In genomic region chr12:104805186-104805585, GRCh38 we compare ENCODE assay signal across 17 cellular contexts.
A peak's percentile ranks its signal among the peaks of the same experiment; 100 is the strongest.
DNase-seq lines count a peak whose midpoint lies in the region; ATAC-seq and TF ChIP-seq lines count a peak whose summit lies in the region.
"Had no signal": no experiment of that assay in that cellular context is flagged by ENCODE, and none has a peak within 500 bp of the region (broad histone marks: within the 10 kb centered on the region; RNA-seq: fewer than 3 reads in every experiment).

No MANE protein-coding gene starts in this region.

- H3K36me3 ChIP-seq in RWPE2 (ENCODE audit: low read depth) (no peaks in the 10 kb centered on the region), neural progenitor cell (no peaks in the 10 kb centered on the region)
- H3K36me3 ChIP-seq: ascending aorta had no signal

- no peaks in the 10 kb centered on the region for H3K36me3 Mint-ChIP-seq in neural progenitor cell
- H3K36me3 Mint-ChIP-seq: naive B cell had no signal

- H3K4me3 ChIP-seq in RWPE2 (ENCODE audit: severe bottlenecking) (no peak overlapping the region), neural progenitor cell (no peak overlapping the region)
- H3K4me3 ChIP-seq: ascending aorta had no signal

- no peak overlapping the region for H3K4me2 ChIP-seq in neural progenitor cell

- H3K9ac ChIP-seq in neural progenitor cell: no peak overlapping the region

- H4K20me1 ChIP-seq in neural progenitor cell (ENCODE audit: low read depth): no peaks in the 10 kb centered on the region

- H3K4me1 Mint-ChIP-seq in neural progenitor cell: no peaks in the 10 kb centered on the region
- H3K4me1 Mint-ChIP-seq: CD8-positive, alpha-beta memory T cell had no signal

- H3K9me3 Mint-ChIP-seq in neural progenitor cell: no peaks in the 10 kb centered on the region
- H3K9me3 Mint-ChIP-seq: activated T-helper 2 cell treated with anti-CD3 and anti-CD28 coated beads, Interferon-gamma antibody, Interleukin-2, Interleukin-4, amounts not matched to agents 10 μg/mL and 5 μg/mL and 100 μg/mL, durations not matched to agents 14 hours and 24 hours and 36 hours; T-helper 2 cell treated with Interferon-gamma antibody and Interleukin-4, amounts not matched to agents 5 μg/mL and 100 μg/mL, for 36 hours had no signal

- H3K27ac ChIP-seq in RWPE2 (ENCODE audit: poor library complexity, severe bottlenecking): no peak overlapping the region
- no peak overlapping the region for H3K27ac ChIP-seq in neural progenitor cell
- H3K27ac ChIP-seq: ascending aorta had no signal

- no peak overlapping the region for H3K4me3 Mint-ChIP-seq in neural progenitor cell
- H3K4me3 Mint-ChIP-seq: CD8-positive, alpha-beta memory T cell; naive B cell; T-helper 2 cell treated with Interferon-gamma antibody and Interleukin-4, amounts not matched to agents 5 μg/mL and 100 μg/mL, for 36 hours had no signal

- TF ChIP-seq CTCF in RWPE2 (IDR thresholded peaks at IDR 0.05; ENCODE audit: poor library complexity, severe bottlenecking) (no peak), neural progenitor cell (IDR thresholded peaks at IDR 0.05) (no peak)

- no peaks in the 10 kb centered on the region for H3F3A ChIP-seq in neural progenitor cell (ENCODE audit: low read depth)

- H3K27me3 Mint-ChIP-seq in neural progenitor cell (ENCODE audit: insufficient read depth, low read depth): no peaks in the 10 kb centered on the region
- H3K27me3 Mint-ChIP-seq: CD8-positive, alpha-beta memory T cell; naive B cell had no signal

- H3K9me3 ChIP-seq in RWPE2 (ENCODE audit: severe bottlenecking): no peaks in the 10 kb centered on the region
- H3K9me3 ChIP-seq in neural progenitor cell (ENCODE audit: low read depth): no peaks in the 10 kb centered on the region
- H3K9me3 ChIP-seq: ascending aorta had no signal

- ATAC-seq in RWPE2 (ENCODE audit: low read depth) (peak; percentile 88), sciatic nerve (peak; percentile 30), HG02623 (IDR thresholded peaks at IDR 0.05; ENCODE audit: unreplicated experiment) (no peak), GM21717 (IDR thresholded peaks at IDR 0.05; ENCODE audit: unreplicated experiment) (no peak), HG03135 (IDR thresholded peaks at IDR 0.05; ENCODE audit: unreplicated experiment) (no peak)
- ATAC-seq: left colon; stimulated activated naive CD8-positive, alpha-beta T cell treated with anti-CD3 and anti-CD28 coated beads, Interleukin-15, Interleukin-2, amounts not matched to agents 100 U/mL and 50 U/mL, for 24 hours had no signal

- no peaks in the 10 kb centered on the region for H3K79me2 ChIP-seq in neural progenitor cell (ENCODE audit: low read depth)

- DNase-seq in GM04503 (ENCODE audit: low read depth) (peak; percentile 37), RWPE2 (ENCODE audit: low spot score) (no peak), fibroblast of peridontal ligament (ENCODE audit: extremely low read depth) (peak; percentile 61), sciatic nerve (ENCODE audit: low spot score) (no peak), neural progenitor cell (ENCODE audit: low spot score) (no peak)
- DNase-seq: activated CD4-positive, alpha-beta T cell treated with anti-CD3 and anti-CD28 coated beads, Interleukin-2, amount 50 U/mL, for 4 hours; CD8-positive, alpha-beta memory T cell; left colon; MM.1S; naive B cell; stimulated activated naive CD8-positive, alpha-beta T cell treated with anti-CD3 and anti-CD28 coated beads, Interleukin-15, Interleukin-2, amounts not matched to agents 100 U/mL and 50 U/mL, for 24 hours had no signal

- intact Hi-C loops in sciatic nerve (cut with DNase I): no loop called here

- no peak overlapping the region for H2AFZ ChIP-seq in neural progenitor cell (replicated peaks)

- no peak overlapping the region for H3K27ac Mint-ChIP-seq in neural progenitor cell
- H3K27ac Mint-ChIP-seq: activated T-helper 2 cell treated with anti-CD3 and anti-CD28 coated beads, Interferon-gamma antibody, Interleukin-2, Interleukin-4, amounts not matched to agents 10 μg/mL and 5 μg/mL and 100 μg/mL, durations not matched to agents 14 hours and 24 hours and 36 hours; naive B cell; T-helper 2 cell treated with Interferon-gamma antibody and Interleukin-4, amounts not matched to agents 5 μg/mL and 100 μg/mL, for 36 hours had no signal

- H3K4me1 ChIP-seq in RWPE2 (ENCODE audit: insufficient read depth, poor library complexity, severe bottlenecking): peaks cover 5% of the 10 kb centered on the region
- H3K4me1 ChIP-seq in neural progenitor cell: no peaks in the 10 kb centered on the region

- H3K27me3 ChIP-seq in RWPE2 (ENCODE audit: insufficient read depth, poor library complexity, severe bottlenecking) (no peaks in the 10 kb centered on the region), neural progenitor cell (no peaks in the 10 kb centered on the region)
- H3K27me3 ChIP-seq: ascending aorta had no signal

Comparison
In these comparisons a context has a peak if more than half of its experiments do, and no peak if none do; other contexts are left out.
1. DNase-seq: peak in GM04503 (single experiment) and fibroblast of peridontal ligament (single experiment); none in RWPE2 (single experiment), sciatic nerve (single experiment) and neural progenitor cell (single experiment).
2. ATAC-seq: peak in RWPE2 (single experiment) and sciatic nerve (single experiment); none in HG02623 (single experiment), GM21717 (single experiment) and HG03135 (single experiment).